6 cellular contexts compared by ENCODE assay signal in the genomic region with DNA sequence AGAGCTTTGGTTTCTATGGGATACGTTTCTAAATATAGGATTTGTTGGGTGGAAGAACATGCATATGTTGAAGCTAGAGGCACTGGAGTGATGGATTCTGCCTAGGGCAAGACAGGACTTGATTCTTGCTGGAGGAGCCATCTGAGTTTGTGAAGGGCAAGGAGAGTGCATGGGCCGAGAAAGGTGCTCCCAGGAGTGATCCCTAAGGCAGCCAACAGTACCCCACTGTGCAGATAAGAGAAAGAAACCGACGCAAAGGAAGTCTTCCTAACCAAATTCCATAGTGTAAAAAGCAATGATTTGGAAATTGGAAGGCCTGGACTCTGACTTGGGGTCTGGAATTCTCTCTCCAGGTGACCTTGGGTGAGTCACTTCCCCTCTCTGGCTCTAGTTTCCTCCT.
"Had no signal": no experiment of that assay in that cellular context is flagged by ENCODE, and none has a peak within 500 bp of the region (broad histone marks: within the 10 kb centered on the region; RNA-seq: fewer than 3 reads in every experiment).

No MANE protein-coding gene starts in this region.

- H3K27ac Mint-ChIP-seq: GM23338, H9 had no signal

- ATAC-seq: GM23338, K562 had no signal

- H3K4me3 Mint-ChIP-seq: GM23338, H9 had no signal

- H3K27ac ChIP-seq: HL-60 had no signal

- DNase-seq: H9, HCEC 1CT, IMR-90 had no signal
